1 cellular context compared by ENCODE assay signal in the genomic region with DNA sequence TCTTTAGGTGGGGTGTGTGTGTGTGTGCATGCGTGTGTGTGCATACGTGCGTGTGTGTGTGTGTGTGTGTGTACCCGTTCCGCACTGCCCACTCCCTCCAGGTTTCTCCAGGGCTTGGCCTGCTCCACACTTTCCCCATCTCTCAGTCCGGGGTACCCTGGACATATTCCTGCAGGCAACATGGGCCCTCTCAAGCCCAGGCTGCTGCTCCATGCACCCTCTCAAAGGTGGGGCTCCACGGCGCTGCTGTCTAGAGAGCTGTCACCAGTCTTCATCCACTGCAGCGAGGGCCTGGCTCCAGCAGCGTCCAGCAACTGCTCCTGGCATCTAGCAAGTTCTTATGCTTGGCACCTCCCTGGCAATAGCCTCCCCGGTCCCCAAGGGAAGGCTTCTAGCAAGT.
TF ChIP-seq lines count a peak whose summit lies in the region.

No MANE protein-coding gene starts in this region.

TF ChIP-seq in IMR-90, 13 proteins besides CTCF, POLR2A, EP300 and RAD21 (continued from another document):
- TF ChIP-seq, protein P1, sequence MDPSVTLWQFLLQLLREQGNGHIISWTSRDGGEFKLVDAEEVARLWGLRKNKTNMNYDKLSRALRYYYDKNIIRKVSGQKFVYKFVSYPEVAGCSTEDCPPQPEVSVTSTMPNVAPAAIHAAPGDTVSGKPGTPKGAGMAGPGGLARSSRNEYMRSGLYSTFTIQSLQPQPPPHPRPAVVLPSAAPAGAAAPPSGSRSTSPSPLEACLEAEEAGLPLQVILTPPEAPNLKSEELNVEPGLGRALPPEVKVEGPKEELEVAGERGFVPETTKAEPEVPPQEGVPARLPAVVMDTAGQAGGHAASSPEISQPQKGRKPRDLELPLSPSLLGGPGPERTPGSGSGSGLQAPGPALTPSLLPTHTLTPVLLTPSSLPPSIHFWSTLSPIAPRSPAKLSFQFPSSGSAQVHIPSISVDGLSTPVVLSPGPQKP (IDR thresholded peaks at IDR 0.05; ENCODE audit: borderline replicate concordance, low read depth, low read length): no peak
- TF ChIP-seq RCOR1 (IDR thresholded peaks at IDR 0.05; ENCODE audit: insufficient replicate concordance, low read length) (no peak), CHD1 (IDR thresholded peaks at IDR 0.05; ENCODE audit: low read depth, low read length) (no peak), SMC3 (IDR thresholded peaks at IDR 0.05; ENCODE audit: low read depth, low read length) (no peak), MAZ (IDR thresholded peaks at IDR 0.05; ENCODE audit: borderline replicate concordance, low read depth, low read length) (no peak), BHLHE40 (IDR thresholded peaks at IDR 0.05; ENCODE audit: low read depth, low read length) (no peak), RFX5 (IDR thresholded peaks at IDR 0.05; ENCODE audit: low read depth, low read length) (no peak), FOS (IDR thresholded peaks at IDR 0.05; ENCODE audit: low read depth, low read length) (no peak), CEBPB (IDR thresholded peaks at IDR 0.05; ENCODE audit: low read depth, low read length) (no peak), MXI1 (IDR thresholded peaks at IDR 0.05; ENCODE audit: borderline replicate concordance, low read depth, low read length) (no peak)
- TF ChIP-seq, protein P2, sequence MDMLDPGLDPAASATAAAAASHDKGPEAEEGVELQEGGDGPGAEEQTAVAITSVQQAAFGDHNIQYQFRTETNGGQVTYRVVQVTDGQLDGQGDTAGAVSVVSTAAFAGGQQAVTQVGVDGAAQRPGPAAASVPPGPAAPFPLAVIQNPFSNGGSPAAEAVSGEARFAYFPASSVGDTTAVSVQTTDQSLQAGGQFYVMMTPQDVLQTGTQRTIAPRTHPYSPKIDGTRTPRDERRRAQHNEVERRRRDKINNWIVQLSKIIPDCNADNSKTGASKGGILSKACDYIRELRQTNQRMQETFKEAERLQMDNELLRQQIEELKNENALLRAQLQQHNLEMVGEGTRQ (IDR thresholded peaks at IDR 0.05; ENCODE audit: low read depth, low read length): no peak
